Comparison of ENCODE assay signal across 2 cellular contexts in genomic region chr11:62889484-62890437, GRCh38.
A peak's percentile ranks its signal among the peaks of the same experiment; 100 is the strongest.
TF ChIP-seq lines count a peak whose summit lies in the region.

No MANE protein-coding gene starts in this region.

TF ChIP-seq in GM23338, 12 proteins besides CTCF, POLR2A, EP300 and RAD21:
- TF ChIP-seq POLR2AphosphoS5 (IDR thresholded peaks at IDR 0.05; ENCODE audit: low read depth) (peak; percentile 63), ETS1 (IDR thresholded peaks at IDR 0.05) (no peak)

TF ChIP-seq in H1, 55 proteins besides CTCF, POLR2A, EP300 and RAD21:
- TF ChIP-seq CBX5 (IDR thresholded peaks at IDR 0.05; ENCODE audit: low read depth, low read length) (no peak), ASH2L (IDR thresholded peaks at IDR 0.05; ENCODE audit: low read length) (no peak), ATF3 (IDR thresholded peaks at IDR 0.05; ENCODE audit: insufficient read depth, low read depth, low read length) (no peak), POLR2AphosphoS5 (IDR thresholded peaks at IDR 0.05; ENCODE audit: low read depth, low read length) (peak; percentile 99), CBX8 (IDR thresholded peaks at IDR 0.05; ENCODE audit: borderline replicate concordance, low read depth, low read length) (no peak), CEBPB (IDR thresholded peaks at IDR 0.05; ENCODE audit: low read depth, low read length) (no peak), SIN3A (conservative IDR thresholded peaks at IDR 0.05 in 1 of 2, IDR thresholded peaks at IDR 0.05 in 1 of 2; ENCODE audit: low read depth in 1 of 2, low read length in 2 of 2) (0 out of 4 replicates have a peak, but pooled peaks of 1 of the 2 experiments have one; percentile 11)
